ENCODE assay signal across 30 cellular contexts in the genomic region with DNA sequence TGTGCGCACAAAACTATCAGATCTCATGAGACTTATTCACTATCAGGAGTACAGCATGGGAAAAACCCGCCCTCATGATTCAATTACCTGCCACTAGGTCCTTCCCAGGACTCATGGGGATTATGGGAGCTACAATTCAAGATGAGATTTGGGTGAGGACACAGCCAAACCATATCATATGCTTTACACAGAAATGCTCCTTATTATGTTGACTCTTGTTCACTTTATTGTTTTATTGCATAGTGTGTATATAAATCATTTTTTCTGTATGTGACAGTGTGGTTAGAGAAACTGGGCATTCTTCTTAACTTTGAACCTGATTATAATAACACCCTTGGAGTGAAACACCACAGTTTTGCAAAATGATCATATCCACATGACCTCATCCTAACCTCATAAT.
"Had no signal": no experiment of that assay in that cellular context is flagged by ENCODE, and none has a peak within 500 bp of the region (broad histone marks: within the 10 kb centered on the region; RNA-seq: fewer than 3 reads in every experiment).

No MANE protein-coding gene starts in this region.

- H3K4me1 ChIP-seq: parathyroid adenoma, psoas muscle, spleen, suprapubic skin, testis, tibial artery, transverse colon, upper lobe of right lung, uterus had no signal

- H3K4me2 ChIP-seq: smooth muscle cell had no signal

- ATAC-seq: naive thymus-derived CD8-positive, alpha-beta T cell; natural killer cell treated with Interleukin-12 subunit alpha and Interleukin-12 subunit beta and Interleukin-15 and Interleukin-18, amount 100 ng/mL, for 72 hours; psoas muscle; right cardiac atrium; sciatic nerve; stimulated activated memory B cell treated with anti-CD40 and anti-IgM and Interleukin-4, amounts not matched to agents 10 μg/mL and 1 μg/mL and 100 μg/mL, for 72 hours; stimulated activated naive CD8-positive, alpha-beta T cell treated with anti-CD3 and anti-CD28 coated beads, Interleukin-15, amount 100 ng/mL, for 72 hours; stimulated activated naive CD8-positive, alpha-beta T cell treated with anti-CD3 and anti-CD28 coated beads, Interleukin-15, Interleukin-2, amounts not matched to agents 100 U/mL and 50 U/mL, for 24 hours; upper lobe of right lung had no signal

- H2AFZ ChIP-seq: parathyroid adenoma had no signal

- H3K4me3 Mint-ChIP-seq: naive B cell; naive thymus-derived CD8-positive, alpha-beta T cell; natural killer cell treated with Interleukin-12 subunit alpha and Interleukin-12 subunit beta and Interleukin-15 and Interleukin-18, amount 100 ng/mL, for 72 hours; nephron progenitor cell; neural crest cell; stimulated activated memory B cell treated with anti-CD40 and anti-IgM and Interleukin-4, amounts not matched to agents 10 μg/mL and 1 μg/mL and 100 μg/mL, for 72 hours; stimulated activated naive CD8-positive, alpha-beta T cell treated with anti-CD3 and anti-CD28 coated beads, Interleukin-15, amount 100 ng/mL, for 72 hours; type B pancreatic cell had no signal

- H3K4me1 Mint-ChIP-seq: naive B cell; stimulated activated memory B cell treated with anti-CD40 and anti-IgM and Interleukin-4, amounts not matched to agents 10 μg/mL and 1 μg/mL and 100 μg/mL, for 72 hours had no signal

- H3K27me3 ChIP-seq: ovary, testis, tibial artery, upper lobe of right lung, uterus had no signal

- DNase-seq: naive B cell; nephron progenitor cell; occipital lobe; psoas muscle; stimulated activated CD4-positive, alpha-beta T cell treated with anti-CD3 and anti-CD28 coated beads, Interleukin-12 subunit alpha, Interleukin-12 subunit beta, amount 100 ng/mL, for 4 hours; stimulated activated CD4-positive, alpha-beta T cell treated with anti-CD3 and anti-CD28 coated beads, Interleukin-1b, Interleukin-23, amount 100 ng/mL, for 48 hours; stimulated activated CD4-positive, alpha-beta T cell treated with anti-CD3 and anti-CD28 coated beads, Interleukin-4, amount 100 ng/mL, for 1 hour; stimulated activated CD4-positive, alpha-beta T cell treated with anti-CD3 and anti-CD28 coated beads, Interleukin-4, amount 100 ng/mL, for 4 hours; stimulated activated CD8-positive, alpha-beta memory T cell treated with anti-CD3 and anti-CD28 coated beads, Interleukin-4, amount 100 ng/mL, for 48 hours; stimulated activated naive CD4-positive, alpha-beta T cell; stimulated activated naive CD8-positive, alpha-beta T cell treated with anti-CD3 and anti-CD28 coated beads, Interleukin-15, amount 100 ng/mL, for 72 hours; stimulated activated naive CD8-positive, alpha-beta T cell treated with anti-CD3 and anti-CD28 coated beads, Interleukin-15, Interleukin-2, amounts not matched to agents 100 U/mL and 50 U/mL, for 24 hours; substantia nigra; testis; transverse colon; uterus had no signal

- H3K27ac Mint-ChIP-seq: natural killer cell treated with Interleukin-12 subunit alpha and Interleukin-12 subunit beta and Interleukin-15 and Interleukin-18, amount 100 ng/mL, for 72 hours; nephron progenitor cell; stimulated activated memory B cell treated with anti-CD40 and anti-IgM and Interleukin-4, amounts not matched to agents 10 μg/mL and 1 μg/mL and 100 μg/mL, for 72 hours; type B pancreatic cell had no signal

- H3K27me3 Mint-ChIP-seq: natural killer cell treated with Interleukin-12 subunit alpha and Interleukin-12 subunit beta and Interleukin-15 and Interleukin-18, amount 100 ng/mL, for 72 hours; stimulated activated naive CD8-positive, alpha-beta T cell treated with anti-CD3 and anti-CD28 coated beads, Interleukin-15, amount 100 ng/mL, for 72 hours had no signal

- H3K79me2 ChIP-seq: parathyroid adenoma had no signal

- H3K9me3 Mint-ChIP-seq: natural killer cell treated with Interleukin-12 subunit alpha and Interleukin-12 subunit beta and Interleukin-15 and Interleukin-18, amount 100 ng/mL, for 72 hours had no signal

- H3K9ac ChIP-seq: parathyroid adenoma had no signal

- H3K27ac ChIP-seq: ovary, parathyroid adenoma, psoas muscle, spleen, suprapubic skin, testis, tibial artery, transverse colon, upper lobe of right lung, uterus had no signal

- H3K4me3 ChIP-seq: ovary, psoas muscle, smooth muscle cell, spleen, suprapubic skin, testis, tibial artery, transverse colon, upper lobe of right lung, uterus had no signal

- H3K9me3 ChIP-seq: ovary, psoas muscle, suprapubic skin, testis, tibial artery, transverse colon, upper lobe of right lung, uterus had no signal

- H3K36me3 ChIP-seq: ovary, spleen, suprapubic skin, tibial artery, transverse colon, upper lobe of right lung, uterus had no signal

- H3K36me3 Mint-ChIP-seq: natural killer cell treated with Interleukin-12 subunit alpha and Interleukin-12 subunit beta and Interleukin-15 and Interleukin-18, amount 100 ng/mL, for 72 hours; stimulated activated memory B cell treated with anti-CD40 and anti-IgM and Interleukin-4, amounts not matched to agents 10 μg/mL and 1 μg/mL and 100 μg/mL, for 72 hours; type B pancreatic cell had no signal
